Comparison of ENCODE assay signal across 1 cellular context in the genomic region with DNA sequence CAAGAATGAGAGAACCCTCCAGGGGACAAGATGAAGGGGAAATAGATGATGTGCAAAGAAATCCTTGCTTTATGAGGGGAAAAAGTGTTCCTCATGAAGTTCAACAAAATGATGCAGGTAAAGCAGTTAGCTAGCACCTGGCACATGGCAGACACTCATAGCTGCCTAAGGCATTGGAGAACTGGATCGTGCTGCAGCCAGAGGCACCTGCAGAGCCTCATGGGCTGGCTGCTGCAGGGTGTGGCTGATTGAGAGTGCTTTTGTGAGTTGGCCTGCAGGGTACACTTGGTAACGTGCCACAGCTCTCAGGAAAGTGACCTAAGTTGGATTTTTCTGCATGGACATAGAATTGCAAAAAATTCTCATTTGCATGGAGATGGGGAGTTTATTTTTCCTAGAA.
TF ChIP-seq lines count a peak whose summit lies in the region.

No MANE protein-coding gene starts in this region.

TF ChIP-seq in WTC11, 78 proteins besides CTCF, POLR2A, EP300 and RAD21 (continued from another document):
- TF ChIP-seq EMX1 (CRISPR knock-in tag; IDR thresholded peaks at IDR 0.05): no peak
